In the genomic region with DNA sequence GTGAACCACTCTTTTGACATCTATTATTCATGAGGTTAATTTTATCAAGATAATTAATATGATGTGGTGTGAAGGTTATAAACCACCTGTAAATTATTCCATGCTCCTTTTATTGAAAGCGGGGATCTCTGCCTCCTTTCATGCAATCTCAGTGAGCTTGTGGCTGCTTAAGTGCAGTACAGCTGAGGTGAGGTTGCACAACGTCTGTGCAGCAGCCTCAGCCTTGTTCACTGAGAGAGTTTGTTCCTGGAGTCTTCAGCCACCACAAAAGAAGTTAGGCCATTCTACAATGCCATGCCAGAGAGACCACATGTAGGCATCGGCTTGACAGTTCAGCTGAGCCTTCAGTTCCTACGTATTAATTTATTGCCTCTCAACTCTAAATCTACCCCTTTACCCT, we compare ENCODE assay signal across 21 cellular contexts.
A peak's percentile ranks its signal among the peaks of the same experiment; 100 is the strongest.
DNase-seq lines count a peak whose midpoint lies in the region; ATAC-seq, FAIRE-seq and TF ChIP-seq lines count a peak whose summit lies in the region.
"Had no signal": no experiment of that assay in that cellular context is flagged by ENCODE, and none has a peak within 500 bp of the region (broad histone marks: within the 10 kb centered on the region; RNA-seq: fewer than 3 reads in every experiment).

No MANE protein-coding gene starts in this region.

- no peaks in the 10 kb centered on the region for H3K27me3 ChIP-seq in HepG2 (ENCODE audit: control insufficient read depth in 1 of 2, insufficient read depth in 2 of 2, low read length in 2 of 2)
- H3K27me3 ChIP-seq in right lobe of liver = no peaks in the 10 kb centered on the region
- no peaks in the 10 kb centered on the region for H3K27me3 ChIP-seq in fibroblast of lung (ENCODE audit: control insufficient read depth, insufficient read depth, low read length)
- H3K27me3 ChIP-seq: BLaER1 treated with 17β-estradiol and CSF1 and Interleukin-3, amounts not matched to agents 10 nM and 100 nM; MG63 had no signal

- CTCF ChIA-PET in HepG2 (lab: Yijun Ruan, JAX; ENCODE audit: low intra/inter-chr PET ratio, low total read pairs) = no interaction called here
- CTCF ChIA-PET in activated CD4-positive, alpha-beta memory T cell treated with anti-CD3 and anti-CD28 coated beads for 36 hours (lab: Charles Lee) = no interaction called here

- WGBS in HepG2 (ENCODE audit: low lambda C conversion rate) = 55% methylated on average over 3 of the region's 4 CpGs
- 43% methylated on average over 4 of the region's 4 CpGs for WGBS in right lobe of liver (ENCODE audit: insufficient coverage, low coverage, low lambda C conversion rate, missing lambda C conversion rate)

- no peaks in the 10 kb centered on the region for H3K36me3 ChIP-seq in HepG2 (replicated peaks in 1 of 2; ENCODE audit: control insufficient read depth in 1 of 2, insufficient read depth in 2 of 2, low read length in 2 of 2)
- H3K36me3 ChIP-seq in right lobe of liver = no peaks in the 10 kb centered on the region
- no peaks in the 10 kb centered on the region for H3K36me3 ChIP-seq in fibroblast of lung (ENCODE audit: control insufficient read depth, insufficient read depth, low read length)
- H3K36me3 ChIP-seq: BLaER1 treated with 17β-estradiol and CSF1 and Interleukin-3, amounts not matched to agents 10 nM and 100 nM; MG63 had no signal

- no TSS peak for BruUV-seq in HepG2 (replicated peaks; lab: Mats Ljungman, UMichigan)

- H3K9ac ChIP-seq in HepG2 (ENCODE audit: insufficient read depth, low read depth, low read length) = no peak overlapping the region
- no peak overlapping the region for H3K9ac ChIP-seq in fibroblast of lung (ENCODE audit: insufficient read depth, low read length)
- H3K9ac ChIP-seq: BLaER1 treated with 17β-estradiol and CSF1 and Interleukin-3, amounts not matched to agents 10 nM and 100 nM had no signal

- TF ChIP-seq RAD21 in HepG2 (CRISPR knock-in tag; IDR thresholded peaks at IDR 0.05) = no peak

- TF ChIP-seq EP300 in HepG2 (IDR thresholded peaks at IDR 0.05; ENCODE audit: low read depth in 2 of 2, low read length in 2 of 2) (no peak), HepG2 (CRISPR knock-in tag; IDR thresholded peaks at IDR 0.05; ENCODE audit: borderline replicate concordance) (no peak)

- no peak overlapping the region for H3K4me3 Mint-ChIP-seq in CD14-positive monocyte
- no peak overlapping the region for H3K4me3 Mint-ChIP-seq in activated CD4-positive, alpha-beta memory T cell treated with anti-CD3 and anti-CD28 coated beads for 36 hours

- no peaks in the 10 kb centered on the region for H3K4me1 ChIP-seq in HepG2 (ENCODE audit: insufficient read depth, low read length)
- H3K4me1 ChIP-seq in right lobe of liver = no peaks in the 10 kb centered on the region
- no peaks in the 10 kb centered on the region for H3K4me1 ChIP-seq in fibroblast of lung (ENCODE audit: control insufficient read depth, extremely low read depth, insufficient read depth, low read length)
- H3K4me1 ChIP-seq: A549; BLaER1 treated with 17β-estradiol and CSF1 and Interleukin-3, amounts not matched to agents 10 nM and 100 nM had no signal

- no peak for TF ChIP-seq CTCF in HepG2 (CRISPR knock-in tag; IDR thresholded peaks at IDR 0.05)
- no peak for TF ChIP-seq CTCF in right lobe of liver (IDR thresholded peaks at IDR 0.05)
- no peak for TF ChIP-seq CTCF in fibroblast of lung (conservative IDR thresholded peaks at IDR 0.05 in 1 of 2, IDR thresholded peaks at IDR 0.05 in 1 of 2; ENCODE audit: low read depth in 1 of 2, low read length in 2 of 2)
- TF ChIP-seq CTCF in CD14-positive monocyte (IDR thresholded peaks at IDR 0.05) = no peak

- no peaks in the 10 kb centered on the region for H3K4me1 Mint-ChIP-seq in CD14-positive monocyte
- no peaks in the 10 kb centered on the region for H3K4me1 Mint-ChIP-seq in activated CD4-positive, alpha-beta memory T cell treated with anti-CD3 and anti-CD28 coated beads for 36 hours (ENCODE audit: low read depth)

- H3K4me3 ChIP-seq in HepG2 (replicated peaks in 1 of 3; ENCODE audit: insufficient read depth in 1 of 3, low read depth in 2 of 3, low read length in 3 of 3) (no peak overlapping the region), right lobe of liver (no peak overlapping the region), fibroblast of lung (replicated peaks in 1 of 4; ENCODE audit: control extremely low read depth in 1 of 4, insufficient read depth in 1 of 4, low read depth in 3 of 4, low read length in 4 of 4) (no peak overlapping the region)
- H3K4me3 ChIP-seq: A549; BLaER1 treated with 17β-estradiol and CSF1 and Interleukin-3, amounts not matched to agents 10 nM and 100 nM; MG63 had no signal

- FAIRE-seq in HepG2 (lab: Jason Lieb, UNC) = no peak
- FAIRE-seq: A549, GM12891, GM18507 had no signal

- peaks cover 0 to 14% (median 5%) of the 10 kb centered on the region in 7 donors for H3K9me3 Mint-ChIP-seq in CD14-positive monocyte
- H3K9me3 Mint-ChIP-seq in activated CD4-positive, alpha-beta memory T cell treated with anti-CD3 and anti-CD28 coated beads for 36 hours = no peaks in the 10 kb centered on the region

- no peaks in the 10 kb centered on the region for H4K20me1 ChIP-seq in HepG2 (ENCODE audit: insufficient read depth, low read length)
- H4K20me1 ChIP-seq in fibroblast of lung (ENCODE audit: control insufficient read depth, extremely low read depth, insufficient read depth, low read length) = no peaks in the 10 kb centered on the region
- H4K20me1 ChIP-seq: BLaER1 treated with 17β-estradiol and CSF1 and Interleukin-3, amounts not matched to agents 10 nM and 100 nM had no signal

- TF ChIP-seq POLR2A in HepG2 (IDR thresholded peaks at IDR 0.05; ENCODE audit: insufficient read depth in 1 of 2, low read depth in 2 of 2, low read length in 2 of 2) = no peak
- no peak for TF ChIP-seq POLR2A in right lobe of liver (IDR thresholded peaks at IDR 0.05)

- H2AFZ ChIP-seq in HepG2 (ENCODE audit: low read length) = no peak overlapping the region
- H2AFZ ChIP-seq in fibroblast of lung (ENCODE audit: low read length) = no peak overlapping the region

- H3K36me3 Mint-ChIP-seq in CD14-positive monocyte = no peaks in the 10 kb centered on the region
- no peaks in the 10 kb centered on the region for H3K36me3 Mint-ChIP-seq in activated CD4-positive, alpha-beta memory T cell treated with anti-CD3 and anti-CD28 coated beads for 36 hours

- H3K9me3 ChIP-seq in HepG2 (ENCODE audit: low read length) (no peaks in the 10 kb centered on the region), right lobe of liver (no peaks in the 10 kb centered on the region), fibroblast of lung (ENCODE audit: control insufficient read depth, insufficient read depth, low read depth, low read length) (no peaks in the 10 kb centered on the region)
- H3K9me3 ChIP-seq: A549, MG63 had no signal

- H3K27ac Mint-ChIP-seq in CD14-positive monocyte = no peak overlapping the region
- H3K27ac Mint-ChIP-seq in activated CD4-positive, alpha-beta memory T cell treated with anti-CD3 and anti-CD28 coated beads for 36 hours = no peak overlapping the region

- POLR2A ChIA-PET in HepG2 (lab: Yijun Ruan, JAX) = no interaction called here
- POLR2A ChIA-PET in activated CD4-positive, alpha-beta memory T cell treated with anti-CD3 and anti-CD28 coated beads for 36 hours (lab: Charles Lee) = no interaction called here

- H3K27me3 Mint-ChIP-seq in CD14-positive monocyte (ENCODE audit: low read depth in 3 of 3) = no peaks in the 10 kb centered on the region
- no peaks in the 10 kb centered on the region for H3K27me3 Mint-ChIP-seq in activated CD4-positive, alpha-beta memory T cell treated with anti-CD3 and anti-CD28 coated beads for 36 hours

- H3K79me2 ChIP-seq in HepG2 (ENCODE audit: insufficient read depth, low read length) = no peaks in the 10 kb centered on the region
- no peaks in the 10 kb centered on the region for H3K79me2 ChIP-seq in fibroblast of lung (ENCODE audit: control insufficient read depth, insufficient read depth, low read length)

- no peak overlapping the region for H3K27ac ChIP-seq in HepG2 (ENCODE audit: extremely low read length, insufficient read depth, low read length)
- no peak overlapping the region for H3K27ac ChIP-seq in right lobe of liver
- H3K27ac ChIP-seq in fibroblast of lung (ENCODE audit: insufficient read depth, low read length) = no peak overlapping the region
- H3K27ac ChIP-seq: A549; BLaER1 treated with 17β-estradiol and CSF1 and Interleukin-3, amounts not matched to agents 10 nM and 100 nM had no signal

- DNase-seq in HepG2 (ENCODE audit: low spot score) = no peak
- DNase-seq in right lobe of liver = no peak
- DNase-seq in fibroblast of lung (ENCODE audit: low read depth in 2 of 2) = peak; percentile 3 to 50
- DNase-seq in iris pigment epithelial cell (ENCODE audit: low read depth) = peak; percentile 1
- no peak for DNase-seq in activated CD4-positive, alpha-beta T cell treated with anti-CD3 and anti-CD28 coated beads for 1 hour
- DNase-seq in CD14-positive monocyte (ENCODE audit: low spot score) = no peak
- DNase-seq in stimulated activated CD4-positive, alpha-beta T cell treated with anti-CD3 and anti-CD28 coated beads, Interleukin-12 subunit alpha, Interleukin-12 subunit beta, amount 100 ng/mL, for 4 hours = no peak
- no peak for DNase-seq in activated CD4-positive, alpha-beta memory T cell treated with anti-CD3 and anti-CD28 coated beads for 36 hours
- DNase-seq: GF-D8; MG63; NCI-H1417; NCI-H187 treated with DMSO at 0.1 percent for 48 hours; NCI-H446; NCI-H69; NK-92 treated with Interleukin-12 subunit alpha and Interleukin-12 subunit beta, amount 100 ng/mL, for 24 hours; SIG-M5 had no signal

- H3K4me2 ChIP-seq in HepG2 (ENCODE audit: low read depth, low read length) (no peak overlapping the region), fibroblast of lung (ENCODE audit: extremely low read depth, insufficient read depth, low read length) (no peak overlapping the region)
- H3K4me2 ChIP-seq: A549; BLaER1 treated with 17β-estradiol and CSF1 and Interleukin-3, amounts not matched to agents 10 nM and 100 nM had no signal

- in situ Hi-C loops in HepG2 (cut with HindIII; ENCODE audit: extremely low pct_ligation_motif_present, low pct_unique_long_range_greater_than_20kb) = no loop called here

- intact Hi-C loops in HepG2 (cut with micrococcal nuclease; ENCODE audit: unreplicated experiment) = no loop called here
- intact Hi-C loops in right lobe of liver (cut with DNase I) = no loop called here
- intact Hi-C loops in CD14-positive monocyte (cut with micrococcal nuclease) = no loop called here
- intact Hi-C loops in activated CD4-positive, alpha-beta memory T cell treated with anti-CD3 and anti-CD28 coated beads for 36 hours (cut with micrococcal nuclease) = no loop called here

- no peak for ATAC-seq in HepG2
- no peak for ATAC-seq in right lobe of liver
- ATAC-seq: A549, HCT116 had no signal

TF ChIP-seq in HepG2, 621 proteins besides CTCF, POLR2A, EP300 and RAD21:
- TF ChIP-seq POLR2G (IDR thresholded peaks at IDR 0.05; ENCODE audit: low read depth, low read length) = no peak
- peak; percentile 31; the same call in 1 of the 2 replicates for TF ChIP-seq CEBPB (IDR thresholded peaks at IDR 0.05; ENCODE audit: borderline replicate concordance, low read depth, low read length)

Comparison
In these comparisons a context has a peak if more than half of its experiments do, and no peak if none do; other contexts are left out.
1. DNase-seq: peak in fibroblast of lung (2 of 2) and iris pigment epithelial cell (single experiment); none in HepG2 (single experiment), right lobe of liver (0 of 3), activated CD4-positive, alpha-beta T cell treated with anti-CD3 and anti-CD28 coated beads for 1 hour (single experiment), CD14-positive monocyte (single experiment), stimulated activated CD4-positive, alpha-beta T cell treated with anti-CD3 and anti-CD28 coated beads, Interleukin-12 subunit alpha, Interleukin-12 subunit beta, amount 100 ng/mL, for 4 hours (single experiment) and activated CD4-positive, alpha-beta memory T cell treated with anti-CD3 and anti-CD28 coated beads for 36 hours (single experiment).